8 cellular contexts compared by ENCODE assay signal in the genomic region with DNA sequence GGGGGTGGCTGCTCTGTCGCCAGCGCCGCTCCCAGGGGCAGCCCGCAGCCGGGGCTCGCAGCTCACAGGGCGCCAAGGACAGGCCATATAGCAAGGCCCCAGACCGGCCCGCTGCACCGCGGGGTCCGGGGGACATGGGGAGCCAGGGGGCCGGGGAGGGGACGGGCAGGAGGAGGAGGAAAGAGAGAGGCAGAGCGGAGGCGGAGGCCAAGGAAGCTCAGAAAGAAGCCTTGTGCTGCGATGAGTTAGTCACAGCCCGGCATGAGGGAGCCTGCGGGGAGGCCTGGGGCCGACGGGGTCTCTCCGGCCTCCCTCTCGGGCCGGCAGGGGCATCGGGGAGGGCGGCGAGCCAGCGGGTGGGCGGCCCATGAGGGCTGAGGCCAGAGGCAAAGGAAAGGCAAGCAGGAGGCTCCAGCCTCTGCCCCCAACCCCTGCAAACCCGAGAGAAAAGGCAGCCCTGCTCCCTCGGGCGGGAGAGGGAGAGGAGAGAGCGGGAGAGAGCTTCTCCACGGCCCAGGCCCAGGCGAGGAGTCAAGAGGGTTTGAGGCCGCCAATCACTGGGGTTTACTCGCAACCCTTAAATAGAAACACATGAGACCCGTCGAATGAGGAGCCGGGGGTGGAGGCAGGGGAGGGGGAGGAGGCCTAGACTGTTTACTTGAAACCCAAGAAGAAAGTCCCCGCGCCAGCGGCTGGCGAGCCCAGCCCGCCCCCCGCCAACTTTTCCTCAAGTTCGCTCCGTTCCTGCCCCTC.
DNase-seq lines count a peak whose midpoint lies in the region; ATAC-seq and TF ChIP-seq lines count a peak whose summit lies in the region.

No MANE protein-coding gene starts in this region.

- intact Hi-C loops in activated T-helper 2 cell treated with anti-CD3 and anti-CD28 coated beads, Interferon-gamma antibody, Interleukin-2, Interleukin-4, amounts not matched to agents 10 μg/mL and 5 μg/mL and 100 μg/mL, durations not matched to agents 14 hours and 24 hours and 36 hours (cut with micrococcal nuclease) = loop anchor here (2.0 to 10.0 kb wide), 2 partner anchors 17 to 157 kb away; no protein-coding TSS in a partner anchor

- H3K4me3 ChIP-seq in GM08714 (ENCODE audit: low read length) (peak overlapping the region; percentile 46; the same call in 1 of the 2 replicates), fibroblast of villous mesenchyme (ENCODE audit: low read depth, low read length) (peak overlapping the region; percentile 76), neuronal stem cell (ENCODE audit: low read length in 2 of 2) (no peak overlapping the region)

- peak overlapping the region; percentile 82 for H2AFZ ChIP-seq in neuronal stem cell (ENCODE audit: low read length)

- H4K8ac ChIP-seq in neuronal stem cell (ENCODE audit: low read depth, low read length) = peak overlapping the region; percentile 93

- peaks cover 14% of the 10 kb centered on the region for H3K9me3 Mint-ChIP-seq in activated T-helper 2 cell treated with anti-CD3 and anti-CD28 coated beads, Interferon-gamma antibody, Interleukin-2, Interleukin-4, amounts not matched to agents 10 μg/mL and 5 μg/mL and 100 μg/mL, durations not matched to agents 14 hours and 24 hours and 36 hours

- peak overlapping the region; percentile 34 for H4K91ac ChIP-seq in neuronal stem cell (ENCODE audit: low read depth, low read length, poor library complexity)

- peak overlapping the region; percentile 60 for H3K23ac ChIP-seq in neuronal stem cell (ENCODE audit: low read depth, low read length, poor library complexity)

- peaks cover 0 to 3% of the 10 kb centered on the region in 2 donors for H3K36me3 ChIP-seq in neuronal stem cell (replicated peaks in 1 of 2; ENCODE audit: control insufficient read depth in 2 of 2, insufficient read depth in 2 of 2, low read length in 2 of 2)

- DNase-seq in NCI-H2107 treated with DMSO at 0.1 percent for 48 hours (lab: John Stamatoyannopoulos, UW; ENCODE audit: unreplicated experiment) (peak; percentile 75), fibroblast of villous mesenchyme (ENCODE audit: low read depth) (peak; percentile 98), neuronal stem cell (ENCODE audit: low spot score) (peak; percentile 56)
- peak; percentile 34 for DNase-seq in activated T-helper 2 cell treated with anti-CD3 and anti-CD28 coated beads, Interferon-gamma antibody, Interleukin-2, Interleukin-4, amounts not matched to agents 10 μg/mL and 5 μg/mL and 100 μg/mL, durations not matched to agents 14 hours and 24 hours and 36 hours (ENCODE audit: low spot score)

- peak overlapping the region; percentile 89 for H2BK15ac ChIP-seq in neuronal stem cell (ENCODE audit: low read length)

- peak overlapping the region; percentile 15 for H3K4ac ChIP-seq in neuronal stem cell (ENCODE audit: low read length)

- H3K9ac ChIP-seq in neuronal stem cell (ENCODE audit: low read depth, low read length, poor library complexity) = peak overlapping the region; percentile 79

- H3K18ac ChIP-seq in neuronal stem cell (ENCODE audit: low read length) = peak overlapping the region; percentile 98

- peak overlapping the region; percentile 69 for H3K27ac ChIP-seq in neuronal stem cell (replicated peaks; ENCODE audit: low read length)

- H3K4me2 ChIP-seq in neuronal stem cell (ENCODE audit: insufficient read depth, low read length, poor library complexity, severe bottlenecking) = no peak overlapping the region

- no peaks in the 10 kb centered on the region for H3K27me3 ChIP-seq in neuronal stem cell (ENCODE audit: control insufficient read depth in 3 of 3, insufficient read depth in 3 of 3, low read depth in 1 of 3, low read length in 3 of 3)

- TF ChIP-seq CTCF in fibroblast of villous mesenchyme (IDR thresholded peaks at IDR 0.05; ENCODE audit: insufficient read depth, low read depth, low read length) = no peak

- peaks cover 2 to 20% of the 10 kb centered on the region in 2 donors for H3K4me1 ChIP-seq in neuronal stem cell (ENCODE audit: control insufficient read depth in 2 of 2, insufficient read depth in 1 of 2, low read depth in 1 of 2, low read length in 2 of 2)

- H3K4me3 Mint-ChIP-seq in activated T-helper 2 cell treated with anti-CD3 and anti-CD28 coated beads, Interferon-gamma antibody, Interleukin-2, Interleukin-4, amounts not matched to agents 10 μg/mL and 5 μg/mL and 100 μg/mL, durations not matched to agents 14 hours and 24 hours and 36 hours (ENCODE audit: low read depth) = peak overlapping the region; percentile 83

- H2AK5ac ChIP-seq in neuronal stem cell (ENCODE audit: low read depth, low read length) = peak overlapping the region; percentile 72

- H2BK12ac ChIP-seq in neuronal stem cell (ENCODE audit: low read length) = peak overlapping the region; percentile 63

- WGBS in neuronal stem cell (ENCODE audit: extremely low coverage in 2 of 2, insufficient read length in 2 of 2, insufficient replicate concordance in 1 of 2), 2 donors = no CpG with 5 or more reads among the region's 48 CpGs

- H3K27me3 Mint-ChIP-seq in activated T-helper 2 cell treated with anti-CD3 and anti-CD28 coated beads, Interferon-gamma antibody, Interleukin-2, Interleukin-4, amounts not matched to agents 10 μg/mL and 5 μg/mL and 100 μg/mL, durations not matched to agents 14 hours and 24 hours and 36 hours (ENCODE audit: low read depth) = no peaks in the 10 kb centered on the region

- peak overlapping the region; percentile 77 for H2BK5ac ChIP-seq in neuronal stem cell (ENCODE audit: low read length)

- H3K27ac Mint-ChIP-seq in activated T-helper 2 cell treated with anti-CD3 and anti-CD28 coated beads, Interferon-gamma antibody, Interleukin-2, Interleukin-4, amounts not matched to agents 10 μg/mL and 5 μg/mL and 100 μg/mL, durations not matched to agents 14 hours and 24 hours and 36 hours = peak overlapping the region; percentile 80

- H3K79me1 ChIP-seq in neuronal stem cell (ENCODE audit: low read depth, low read length) = peaks cover 3% of the 10 kb centered on the region

- peaks cover 8% of the 10 kb centered on the region for H3K4me1 Mint-ChIP-seq in activated T-helper 2 cell treated with anti-CD3 and anti-CD28 coated beads, Interferon-gamma antibody, Interleukin-2, Interleukin-4, amounts not matched to agents 10 μg/mL and 5 μg/mL and 100 μg/mL, durations not matched to agents 14 hours and 24 hours and 36 hours (ENCODE audit: low read depth)

- H2BK120ac ChIP-seq in neuronal stem cell (ENCODE audit: low read depth, low read length) = peak overlapping the region; percentile 93

- H3K36me3 Mint-ChIP-seq in activated T-helper 2 cell treated with anti-CD3 and anti-CD28 coated beads, Interferon-gamma antibody, Interleukin-2, Interleukin-4, amounts not matched to agents 10 μg/mL and 5 μg/mL and 100 μg/mL, durations not matched to agents 14 hours and 24 hours and 36 hours (ENCODE audit: low read depth) = peaks cover 20% of the 10 kb centered on the region

- H3K14ac ChIP-seq in neuronal stem cell (ENCODE audit: low read length) = no peak overlapping the region

- H3K9me3 ChIP-seq in neuronal stem cell (replicated peaks in 1 of 2; ENCODE audit: control insufficient read depth in 2 of 2, insufficient read depth in 1 of 2, low read depth in 1 of 2, low read length in 2 of 2) = peaks cover 5 to 7% of the 10 kb centered on the region in 2 donors

- no peak for ATAC-seq in GM18867 (IDR thresholded peaks at IDR 0.05; ENCODE audit: unreplicated experiment)
- no peak for ATAC-seq in HG03521 (IDR thresholded peaks at IDR 0.05; ENCODE audit: unreplicated experiment)
- no peak for ATAC-seq in HG03354 (IDR thresholded peaks at IDR 0.05; ENCODE audit: poor library complexity, severe bottlenecking, unreplicated experiment)

Comparison
In these comparisons a context has a peak if more than half of its experiments do, and no peak if none do; other contexts are left out.
1. H3K4me3 ChIP-seq: peak in GM08714 (single experiment) and fibroblast of villous mesenchyme (single experiment); none in neuronal stem cell (0 of 2).
2. DNase-seq: peak in every context shown above with its lines; median percentile 98 in fibroblast of villous mesenchyme; 75 in NCI-H2107 treated with DMSO at 0.1 percent for 48 hours; 56 in neuronal stem cell; 34 in activated T-helper 2 cell treated with anti-CD3 and anti-CD28 coated beads, Interferon-gamma antibody, Interleukin-2, Interleukin-4, amounts not matched to agents 10 μg/mL and 5 μg/mL and 100 μg/mL, durations not matched to agents 14 hours and 24 hours and 36 hours.